In genomic region chr10:101032637-101033201, GRCh38 we compare ENCODE assay signal across 1 cellular context.
TF ChIP-seq lines count a peak whose summit lies in the region.

No MANE protein-coding gene starts in this region.

TF ChIP-seq in SK-N-SH, 30 proteins besides CTCF, POLR2A, EP300 and RAD21 (continued from another document):
- peak; percentile 86 for TF ChIP-seq RCOR1 (IDR thresholded peaks at IDR 0.05; ENCODE audit: low read length)
- TF ChIP-seq TAF1 (IDR thresholded peaks at IDR 0.05; ENCODE audit: borderline replicate concordance, low read depth, low read length) = peak; percentile 8; the same call in 1 of the 2 replicates
- peak; percentile 71 for TF ChIP-seq CHD2 (IDR thresholded peaks at IDR 0.05; ENCODE audit: low read length, partially characterized antibody)
- TF ChIP-seq TEAD4 (IDR thresholded peaks at IDR 0.05; ENCODE audit: borderline replicate concordance, insufficient read depth) = no peak
- TF ChIP-seq ZBTB33 (IDR thresholded peaks at IDR 0.05; ENCODE audit: borderline replicate concordance, low read depth) = no peak
- 0 out of 2 replicates have a peak, but pooled peaks have one; percentile 6 for TF ChIP-seq SMC3 (IDR thresholded peaks at IDR 0.05; ENCODE audit: low read depth, low read length)
- no peak for TF ChIP-seq PBX3 (IDR thresholded peaks at IDR 0.05)
- peak; percentile 28; the same call in 1 of the 2 replicates for TF ChIP-seq NFIC (IDR thresholded peaks at IDR 0.05; ENCODE audit: borderline replicate concordance)
- peak; percentile 74; the same call in 1 of the 2 replicates for TF ChIP-seq MAX (IDR thresholded peaks at IDR 0.05; ENCODE audit: low read depth)
- no peak for TF ChIP-seq FOXM1 (IDR thresholded peaks at IDR 0.05; ENCODE audit: low read depth)
- TF ChIP-seq EZH2phosphoT487 (IDR thresholded peaks at IDR 0.05; ENCODE audit: borderline replicate concordance, low read depth) = no peak
- TF ChIP-seq IRF3 (IDR thresholded peaks at IDR 0.05; ENCODE audit: low read depth, low read length) = no peak
- TF ChIP-seq SIN3A (IDR thresholded peaks at IDR 0.05; ENCODE audit: borderline replicate concordance, low read depth, low read length) = 0 out of 2 replicates have a peak, but pooled peaks have one; percentile 71
- no peak; the same call in 1 of the 2 replicates for TF ChIP-seq JUND (IDR thresholded peaks at IDR 0.05)
TF ChIP-seq in SK-N-SH: peak in this region for 13.
